In the genomic region with DNA sequence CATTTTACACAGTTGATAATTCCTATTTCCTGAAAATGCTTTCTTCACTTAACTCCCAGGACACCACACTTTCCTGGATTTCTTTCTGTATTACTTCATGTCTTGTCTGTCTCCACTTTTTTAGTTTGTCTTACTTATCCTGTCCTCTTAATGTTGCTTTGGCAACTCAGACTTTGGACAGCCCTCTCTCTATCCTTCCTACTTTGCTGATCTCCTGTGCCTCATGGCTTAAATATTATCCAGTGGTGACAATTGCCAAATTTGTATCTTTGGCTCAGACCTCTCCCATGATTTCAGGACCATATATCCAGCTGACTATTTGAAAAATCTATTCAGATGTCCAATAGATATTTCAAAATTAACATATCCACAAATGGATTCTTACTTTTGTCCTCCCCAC, we compare ENCODE assay signal across 2 cellular contexts.
TF ChIP-seq lines count a peak whose summit lies in the region.

No MANE protein-coding gene starts in this region.

TF ChIP-seq in liver, 16 proteins besides CTCF, POLR2A, EP300 and RAD21:
- TF ChIP-seq TAF1 (conservative IDR thresholded peaks at IDR 0.05), result no peak
- peak; percentile 83 for TF ChIP-seq SP1 (IDR thresholded peaks at IDR 0.05)
- no peak for TF ChIP-seq GABPA (IDR thresholded peaks at IDR 0.05 in 1 of 2, conservative IDR thresholded peaks at IDR 0.05 in 1 of 2)
- no peak for TF ChIP-seq NR2F2 (IDR thresholded peaks at IDR 0.05)
- peak; percentile 63 to 76 for TF ChIP-seq JUND (IDR thresholded peaks at IDR 0.05)
- TF ChIP-seq, protein P1, sequence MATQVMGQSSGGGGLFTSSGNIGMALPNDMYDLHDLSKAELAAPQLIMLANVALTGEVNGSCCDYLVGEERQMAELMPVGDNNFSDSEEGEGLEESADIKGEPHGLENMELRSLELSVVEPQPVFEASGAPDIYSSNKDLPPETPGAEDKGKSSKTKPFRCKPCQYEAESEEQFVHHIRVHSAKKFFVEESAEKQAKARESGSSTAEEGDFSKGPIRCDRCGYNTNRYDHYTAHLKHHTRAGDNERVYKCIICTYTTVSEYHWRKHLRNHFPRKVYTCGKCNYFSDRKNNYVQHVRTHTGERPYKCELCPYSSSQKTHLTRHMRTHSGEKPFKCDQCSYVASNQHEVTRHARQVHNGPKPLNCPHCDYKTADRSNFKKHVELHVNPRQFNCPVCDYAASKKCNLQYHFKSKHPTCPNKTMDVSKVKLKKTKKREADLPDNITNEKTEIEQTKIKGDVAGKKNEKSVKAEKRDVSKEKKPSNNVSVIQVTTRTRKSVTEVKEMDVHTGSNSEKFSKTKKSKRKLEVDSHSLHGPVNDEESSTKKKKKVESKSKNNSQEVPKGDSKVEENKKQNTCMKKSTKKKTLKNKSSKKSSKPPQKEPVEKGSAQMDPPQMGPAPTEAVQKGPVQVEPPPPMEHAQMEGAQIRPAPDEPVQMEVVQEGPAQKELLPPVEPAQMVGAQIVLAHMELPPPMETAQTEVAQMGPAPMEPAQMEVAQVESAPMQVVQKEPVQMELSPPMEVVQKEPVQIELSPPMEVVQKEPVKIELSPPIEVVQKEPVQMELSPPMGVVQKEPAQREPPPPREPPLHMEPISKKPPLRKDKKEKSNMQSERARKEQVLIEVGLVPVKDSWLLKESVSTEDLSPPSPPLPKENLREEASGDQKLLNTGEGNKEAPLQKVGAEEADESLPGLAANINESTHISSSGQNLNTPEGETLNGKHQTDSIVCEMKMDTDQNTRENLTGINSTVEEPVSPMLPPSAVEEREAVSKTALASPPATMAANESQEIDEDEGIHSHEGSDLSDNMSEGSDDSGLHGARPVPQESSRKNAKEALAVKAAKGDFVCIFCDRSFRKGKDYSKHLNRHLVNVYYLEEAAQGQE (IDR thresholded peaks at IDR 0.05), result peak; percentile 70
- no peak for TF ChIP-seq FOXA2 (IDR thresholded peaks at IDR 0.05)
- peak; percentile 51 for TF ChIP-seq YY1 (IDR thresholded peaks at IDR 0.05)
- TF ChIP-seq, protein P2, sequence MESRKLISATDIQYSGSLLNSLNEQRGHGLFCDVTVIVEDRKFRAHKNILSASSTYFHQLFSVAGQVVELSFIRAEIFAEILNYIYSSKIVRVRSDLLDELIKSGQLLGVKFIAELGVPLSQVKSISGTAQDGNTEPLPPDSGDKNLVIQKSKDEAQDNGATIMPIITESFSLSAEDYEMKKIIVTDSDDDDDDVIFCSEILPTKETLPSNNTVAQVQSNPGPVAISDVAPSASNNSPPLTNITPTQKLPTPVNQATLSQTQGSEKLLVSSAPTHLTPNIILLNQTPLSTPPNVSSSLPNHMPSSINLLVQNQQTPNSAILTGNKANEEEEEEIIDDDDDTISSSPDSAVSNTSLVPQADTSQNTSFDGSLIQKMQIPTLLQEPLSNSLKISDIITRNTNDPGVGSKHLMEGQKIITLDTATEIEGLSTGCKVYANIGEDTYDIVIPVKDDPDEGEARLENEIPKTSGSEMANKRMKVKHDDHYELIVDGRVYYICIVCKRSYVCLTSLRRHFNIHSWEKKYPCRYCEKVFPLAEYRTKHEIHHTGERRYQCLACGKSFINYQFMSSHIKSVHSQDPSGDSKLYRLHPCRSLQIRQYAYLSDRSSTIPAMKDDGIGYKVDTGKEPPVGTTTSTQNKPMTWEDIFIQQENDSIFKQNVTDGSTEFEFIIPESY (IDR thresholded peaks at IDR 0.05), result peak; percentile 72
- TF ChIP-seq HNF4G (IDR thresholded peaks at IDR 0.05), result peak; percentile 79
- TF ChIP-seq, protein P3, sequence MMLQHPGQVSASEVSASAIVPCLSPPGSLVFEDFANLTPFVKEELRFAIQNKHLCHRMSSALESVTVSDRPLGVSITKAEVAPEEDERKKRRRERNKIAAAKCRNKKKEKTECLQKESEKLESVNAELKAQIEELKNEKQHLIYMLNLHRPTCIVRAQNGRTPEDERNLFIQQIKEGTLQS (IDR thresholded peaks at IDR 0.05), result no peak
- TF ChIP-seq RXRA (IDR thresholded peaks at IDR 0.05), result peak; percentile 59 to 73
- TF ChIP-seq, protein P4, sequence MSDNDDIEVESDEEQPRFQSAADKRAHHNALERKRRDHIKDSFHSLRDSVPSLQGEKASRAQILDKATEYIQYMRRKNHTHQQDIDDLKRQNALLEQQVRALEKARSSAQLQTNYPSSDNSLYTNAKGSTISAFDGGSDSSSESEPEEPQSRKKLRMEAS (IDR thresholded peaks at IDR 0.05), result peak; percentile 42
- peak; percentile 93 for TF ChIP-seq HNF4A (conservative IDR thresholded peaks at IDR 0.05)
- TF ChIP-seq FOXA1 (IDR thresholded peaks at IDR 0.05), result peak; percentile 45
- no peak for TF ChIP-seq EGR1 (IDR thresholded peaks at IDR 0.05; ENCODE audit: low read depth in 2 of 2)

TF ChIP-seq in HepG2, 621 proteins besides CTCF, POLR2A, EP300 and RAD21:
- TF ChIP-seq ZNF577 (CRISPR knock-in tag; IDR thresholded peaks at IDR 0.05; ENCODE audit: borderline replicate concordance, low read depth), result no peak
- no peak for TF ChIP-seq AGO2 (optimal IDR thresholded peaks at IDR 0.05; ENCODE audit: low read depth, low read length)
- TF ChIP-seq MTF2 (CRISPR knock-in tag; IDR thresholded peaks at IDR 0.05; ENCODE audit: borderline replicate concordance), result no peak
- no peak for TF ChIP-seq ZNF850 (CRISPR knock-in tag; conservative IDR thresholded peaks at IDR 0.05)
- TF ChIP-seq, protein P5, sequence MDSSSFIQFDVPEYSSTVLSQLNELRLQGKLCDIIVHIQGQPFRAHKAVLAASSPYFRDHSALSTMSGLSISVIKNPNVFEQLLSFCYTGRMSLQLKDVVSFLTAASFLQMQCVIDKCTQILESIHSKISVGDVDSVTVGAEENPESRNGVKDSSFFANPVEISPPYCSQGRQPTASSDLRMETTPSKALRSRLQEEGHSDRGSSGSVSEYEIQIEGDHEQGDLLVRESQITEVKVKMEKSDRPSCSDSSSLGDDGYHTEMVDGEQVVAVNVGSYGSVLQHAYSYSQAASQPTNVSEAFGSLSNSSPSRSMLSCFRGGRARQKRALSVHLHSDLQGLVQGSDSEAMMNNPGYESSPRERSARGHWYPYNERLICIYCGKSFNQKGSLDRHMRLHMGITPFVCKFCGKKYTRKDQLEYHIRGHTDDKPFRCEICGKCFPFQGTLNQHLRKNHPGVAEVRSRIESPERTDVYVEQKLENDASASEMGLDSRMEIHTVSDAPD (CRISPR knock-in tag; IDR thresholded peaks at IDR 0.05), result no peak
- TF ChIP-seq, protein P6, sequence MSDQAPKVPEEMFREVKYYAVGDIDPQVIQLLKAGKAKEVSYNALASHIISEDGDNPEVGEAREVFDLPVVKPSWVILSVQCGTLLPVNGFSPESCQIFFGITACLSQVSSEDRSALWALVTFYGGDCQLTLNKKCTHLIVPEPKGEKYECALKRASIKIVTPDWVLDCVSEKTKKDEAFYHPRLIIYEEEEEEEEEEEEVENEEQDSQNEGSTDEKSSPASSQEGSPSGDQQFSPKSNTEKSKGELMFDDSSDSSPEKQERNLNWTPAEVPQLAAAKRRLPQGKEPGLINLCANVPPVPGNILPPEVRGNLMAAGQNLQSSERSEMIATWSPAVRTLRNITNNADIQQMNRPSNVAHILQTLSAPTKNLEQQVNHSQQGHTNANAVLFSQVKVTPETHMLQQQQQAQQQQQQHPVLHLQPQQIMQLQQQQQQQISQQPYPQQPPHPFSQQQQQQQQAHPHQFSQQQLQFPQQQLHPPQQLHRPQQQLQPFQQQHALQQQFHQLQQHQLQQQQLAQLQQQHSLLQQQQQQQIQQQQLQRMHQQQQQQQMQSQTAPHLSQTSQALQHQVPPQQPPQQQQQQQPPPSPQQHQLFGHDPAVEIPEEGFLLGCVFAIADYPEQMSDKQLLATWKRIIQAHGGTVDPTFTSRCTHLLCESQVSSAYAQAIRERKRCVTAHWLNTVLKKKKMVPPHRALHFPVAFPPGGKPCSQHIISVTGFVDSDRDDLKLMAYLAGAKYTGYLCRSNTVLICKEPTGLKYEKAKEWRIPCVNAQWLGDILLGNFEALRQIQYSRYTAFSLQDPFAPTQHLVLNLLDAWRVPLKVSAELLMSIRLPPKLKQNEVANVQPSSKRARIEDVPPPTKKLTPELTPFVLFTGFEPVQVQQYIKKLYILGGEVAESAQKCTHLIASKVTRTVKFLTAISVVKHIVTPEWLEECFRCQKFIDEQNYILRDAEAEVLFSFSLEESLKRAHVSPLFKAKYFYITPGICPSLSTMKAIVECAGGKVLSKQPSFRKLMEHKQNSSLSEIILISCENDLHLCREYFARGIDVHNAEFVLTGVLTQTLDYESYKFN (CRISPR knock-in tag; conservative IDR thresholded peaks at IDR 0.05), result no peak
- no peak for TF ChIP-seq JUND (CRISPR knock-in tag; IDR thresholded peaks at IDR 0.05)
